Comparison of ENCODE assay signal across 27 cellular contexts in the genomic region with DNA sequence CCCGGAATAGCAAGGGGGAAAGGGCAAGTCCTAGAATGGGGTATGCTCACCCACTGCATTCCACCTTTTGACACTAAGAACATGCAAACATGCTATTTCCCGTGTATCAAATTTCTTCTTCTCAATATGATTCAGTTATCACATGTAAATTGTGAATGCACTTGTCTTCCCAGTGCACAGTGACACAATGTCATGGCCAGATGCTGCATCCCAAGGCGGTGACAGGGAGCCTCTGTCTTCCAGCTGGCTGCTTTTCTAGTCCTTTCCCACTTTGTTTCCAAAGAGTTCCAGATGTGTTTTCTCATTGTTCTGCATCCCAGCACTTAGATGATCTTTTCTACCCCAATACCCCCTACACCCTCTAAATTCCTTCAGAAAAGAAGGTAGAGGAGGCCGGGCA. TPM values are rescaled to one million over a fixed set of nuclear protein-coding genes. Genes with fewer than 3 reads are reported as not detected.
DNase-seq lines count a peak whose midpoint lies in the region; FAIRE-seq and TF ChIP-seq lines count a peak whose summit lies in the region.
"Had no signal": no experiment of that assay in that cellular context is flagged by ENCODE, and none has a peak within 500 bp of the region (broad histone marks: within the 10 kb centered on the region; RNA-seq: fewer than 3 reads in every experiment).

No MANE protein-coding gene starts in this region.

- H3K9ac ChIP-seq in mammary epithelial cell (ENCODE audit: insufficient read depth, low read length): no peak overlapping the region

- H3K4me3 ChIP-seq in mammary epithelial cell (replicated peaks in 1 of 3; ENCODE audit: insufficient read depth in 1 of 3, low read depth in 2 of 3, low read length in 3 of 3) (no peak overlapping the region), BE2C (ENCODE audit: low read depth, low read length) (no peak overlapping the region)
- H3K4me3 ChIP-seq: prostate gland, thoracic aorta had no signal

- no peak overlapping the region for H2AFZ ChIP-seq in mammary epithelial cell (ENCODE audit: low read depth, low read length)

- H3K27me3 ChIP-seq in mammary epithelial cell (ENCODE audit: insufficient read depth, low read length) (no peaks in the 10 kb centered on the region), BE2C (no peaks in the 10 kb centered on the region)

- intact Hi-C loops in mammary epithelial cell (cut with micrococcal nuclease): loop anchor here (1.0 kb wide), 2 partner anchors 53 to 58 kb away; partner anchors contain the start of gene ATP6V1E1

- H3K36me3 ChIP-seq in mammary epithelial cell (ENCODE audit: insufficient read depth, low read length) (no peaks in the 10 kb centered on the region), BE2C (no peaks in the 10 kb centered on the region)
- H3K36me3 ChIP-seq: prostate gland, thoracic aorta had no signal

- FAIRE-seq in HTR-8/SVneo (lab: Jason Lieb, UNC): peak; percentile 38
- FAIRE-seq: islet of Langerhans, TTC549 had no signal

- BruUV-seq in mammary epithelial cell (replicated peaks; lab: Mats Ljungman, UMichigan): no TSS peak

- no peaks in the 10 kb centered on the region for H4K20me1 ChIP-seq in mammary epithelial cell (ENCODE audit: insufficient read depth, low read length)

- H3K4me1 ChIP-seq in mammary epithelial cell (ENCODE audit: insufficient read depth, low read length) (peaks cover 22% of the 10 kb centered on the region), BE2C (no peaks in the 10 kb centered on the region)
- H3K4me1 ChIP-seq: prostate gland had no signal

- no peaks in the 10 kb centered on the region for H3K79me2 ChIP-seq in mammary epithelial cell (ENCODE audit: insufficient read depth, low read length)

- 100% methylated on average over 4 of the region's 4 CpGs for WGBS in mammary epithelial cell (ENCODE audit: low coverage, missing lambda C conversion rate)

- DNase-seq in HTR-8/SVneo (ENCODE audit: insufficient read length, low spot score) (no peak), mammary epithelial cell (no peak), midbrain (lab: John Stamatoyannopoulos, UW) (peak; percentile 31), substantia nigra (lab: John Stamatoyannopoulos, UW) (peak in 21 of 49 donors; percentile 17 to 72 (median 33)), SW 1271 (lab: John Stamatoyannopoulos, UW) (no peak), BE2C (no peak), activated gamma-delta T cell treated with Interleukin-2 at 50 U/mL for 16 hours (no peak)
- DNase-seq: activated CD4-positive, alpha-beta T cell treated with anti-CD3 and anti-CD28 coated beads for 1 hour; activated CD8-positive, alpha-beta memory T cell treated with anti-CD3 and anti-CD28 coated beads for 24 hours; activated naive CD4-positive, alpha-beta T cell treated with Interleukin-2 at 50 U/mL for 16 hours; activated T-cell treated with anti-CD3 and anti-CD28 coated beads, Interleukin-2, amount 50 U/mL, for 24 hours; CD8-positive, alpha-beta T cell; DMS153; GF-D8; Kasumi-1; naive thymus-derived CD4-positive, alpha-beta T cell; NCI-H1092; NCI-H1930; NCI-H774; Right ventricle myocardium superior; T-helper 1 cell had no signal

- no peaks in the 10 kb centered on the region for H3K9me3 ChIP-seq in mammary epithelial cell (replicated peaks; ENCODE audit: insufficient read depth, low read length)
- no peaks in the 10 kb centered on the region for H3K9me3 ChIP-seq in BE2C
- H3K9me3 ChIP-seq: prostate gland, thoracic aorta had no signal

- TF ChIP-seq CTCF in mammary epithelial cell (conservative IDR thresholded peaks at IDR 0.05 in 1 of 2, IDR thresholded peaks at IDR 0.05 in 1 of 2; ENCODE audit: extremely low read depth in 1 of 2, insufficient read depth in 1 of 2, low read depth in 1 of 2, low read length in 2 of 2): no peak
- TF ChIP-seq CTCF in BE2C (IDR thresholded peaks at IDR 0.05; ENCODE audit: low read depth, low read length): no peak

- dilution Hi-C loops in mammary epithelial cell (cut with HindIII; ENCODE audit: low sequenced_read_pairs): no loop called here

- H3K27ac ChIP-seq in mammary epithelial cell (ENCODE audit: insufficient read depth, low read depth, low read length) (peak overlapping the region; percentile 32), substantia nigra (ENCODE audit: low read depth, low read length, poor library complexity, severe bottlenecking) (peak overlapping the region; percentile 67)
- H3K27ac ChIP-seq: prostate gland, thoracic aorta had no signal

- H3K4me2 ChIP-seq in mammary epithelial cell (ENCODE audit: insufficient read depth, low read depth, low read length): no peak overlapping the region

- in situ Hi-C loops in mammary epithelial cell (cut with MboI; ENCODE audit: low sequenced_read_pairs in 2 of 2): loop anchor here (5.0 to 10.0 kb wide), 2 partner anchors 52 to 59 kb away; partner anchors contain the start of genes ATP6V1E1 (in 1 of the 2) and BCL2L13 (in 1 of the 2)

- CTCF ChIA-PET in mammary epithelial cell (lab: Charles Lee; ENCODE audit: low non-redundant PET): interaction anchor here (0.6 kb wide), 1 partner anchor 211 kb away, joined by 6 read pairs; no protein-coding TSS in a partner anchor

RNA-seq across cellular contexts. Expression of gene SLC25A18, which starts 12.4 kb away (rescaled TPM):
- under 1 TPM in 1 of 2 donors, not detected in 1; 0.33 TPM for total RNA-seq in mammary epithelial cell
- polyA plus RNA-seq in mammary epithelial cell: 0.12 TPM
- polyA minus RNA-seq in mammary epithelial cell: not detected
- polyA plus RNA-seq in BE2C (2012; ENCODE audit: insufficient read depth, insufficient read length, low read depth): 1.3 TPM
- total RNA-seq: CD8-positive, alpha-beta T cell; epithelial cell of proximal tubule; lung microvascular endothelial cell; naive thymus-derived CD4-positive, alpha-beta T cell; thoracic aorta had no signal

RNA-seq across cellular contexts. Expression of gene ATP6V1E1, which starts 52.9 kb away (rescaled TPM):
- total RNA-seq in mammary epithelial cell: 100 to 1,000 TPM; 118 to 148 TPM
- polyA plus RNA-seq in mammary epithelial cell: 149 TPM
- 91.8 TPM for polyA minus RNA-seq in mammary epithelial cell
- polyA plus RNA-seq in BE2C (2012; ENCODE audit: insufficient read depth, insufficient read length, low read depth): 164 TPM
